1 cellular context compared by ENCODE assay signal in the genomic region with DNA sequence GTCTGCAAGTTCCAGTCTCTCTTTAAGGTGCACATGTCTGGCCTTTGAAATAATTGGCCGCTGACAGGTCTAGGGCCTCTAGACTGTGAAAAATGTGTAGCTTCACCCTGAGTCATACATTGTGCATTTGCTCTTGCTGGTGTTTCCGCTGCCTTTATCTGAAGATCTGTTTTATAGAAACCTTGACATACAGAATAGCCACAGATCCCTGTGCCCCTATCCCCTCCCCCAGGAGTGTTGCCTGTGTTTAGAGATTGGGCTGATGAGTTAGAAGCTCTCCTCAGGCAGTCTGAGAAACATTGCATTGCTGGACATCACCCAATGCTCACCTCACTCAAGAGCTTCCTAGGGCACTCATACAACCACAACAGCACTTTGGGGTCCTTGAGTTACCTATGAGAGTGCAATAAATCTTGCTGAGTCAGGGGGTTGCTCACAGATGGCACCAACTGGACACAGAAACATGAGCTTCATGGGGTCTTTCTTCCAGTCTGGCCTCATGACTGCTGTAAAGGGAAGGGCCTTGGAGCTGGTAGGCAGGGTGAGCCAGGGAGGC.
TF ChIP-seq lines count a peak whose summit lies in the region.

No MANE protein-coding gene starts in this region.

TF ChIP-seq in K562, 482 proteins besides CTCF, POLR2A, EP300 and RAD21 (continued from another document and continues in another):
- TF ChIP-seq ZFP91 (CRISPR knock-in tag; IDR thresholded peaks at IDR 0.05) (no peak), MCM3 (IDR thresholded peaks at IDR 0.05) (no peak), TAF9B (IDR thresholded peaks at IDR 0.05; ENCODE audit: partially characterized antibody) (peak; percentile 17), KLF16 (IDR thresholded peaks at IDR 0.05) (0 out of 2 replicates have a peak, but pooled peaks have one; percentile 27), NFE2L1 (tag; IDR thresholded peaks at IDR 0.05; ENCODE audit: borderline replicate concordance, low read depth) (no peak), RFX1 (IDR thresholded peaks at IDR 0.05) (no peak), BHLHE40 (IDR thresholded peaks at IDR 0.05; ENCODE audit: low read length) (peak; percentile 30; the same call in 1 of the 2 replicates), FOXJ2 (tag; IDR thresholded peaks at IDR 0.05) (0 out of 2 replicates have a peak, but pooled peaks have one; percentile 42), ZNF766 (CRISPR knock-in tag; conservative IDR thresholded peaks at IDR 0.05) (peak; percentile 61; the same call in 1 of the 2 replicates), ZNF778 (CRISPR knock-in tag; IDR thresholded peaks at IDR 0.05) (no peak), LCOR (CRISPR knock-in tag; IDR thresholded peaks at IDR 0.05) (peak; percentile 36; the same call in 1 of the 2 replicates), CEBPB (tag; IDR thresholded peaks at IDR 0.05) (no peak), NFE2 (IDR thresholded peaks at IDR 0.05; ENCODE audit: low read depth) (peak; percentile 48), MTA2 (IDR thresholded peaks at IDR 0.05; ENCODE audit: low read depth) (peak; percentile 47; the same call in 1 of the 2 replicates), SMAD1 (IDR thresholded peaks at IDR 0.05; ENCODE audit: low read depth, low read length, partially characterized antibody) (peak; percentile 54), ZBTB2 (IDR thresholded peaks at IDR 0.05) (no peak), JUN (IDR thresholded peaks at IDR 0.05; ENCODE audit: borderline replicate concordance, low read depth, low read length) (0 out of 2 replicates have a peak, but pooled peaks have one; percentile 55), JUN (CRISPR knock-in tag; IDR thresholded peaks at IDR 0.05; ENCODE audit: borderline replicate concordance) (no peak), BRD9 (IDR thresholded peaks at IDR 0.05; ENCODE audit: low read depth, partially characterized antibody) (no peak), C11orf30 (IDR thresholded peaks at IDR 0.05; ENCODE audit: low read depth) (peak; percentile 92), FOSL1 (tag; conservative IDR thresholded peaks at IDR 0.05) (peak; percentile 93), ZNF586 (CRISPR knock-in tag; conservative IDR thresholded peaks at IDR 0.05) (no peak), PHF20 (IDR thresholded peaks at IDR 0.05; ENCODE audit: partially characterized antibody) (no peak), CTBP1 (IDR thresholded peaks at IDR 0.05; ENCODE audit: borderline replicate concordance) (peak; percentile 53; the same call in 1 of the 2 replicates), ZBED1 (IDR thresholded peaks at IDR 0.05) (no peak), GABPA (tag; conservative IDR thresholded peaks at IDR 0.05; ENCODE audit: low read depth) (peak; percentile 61), STAT5A (IDR thresholded peaks at IDR 0.05; ENCODE audit: borderline replicate concordance, low read length) (peak; percentile 45; the same call in 1 of the 2 replicates), ZBTB43 (CRISPR knock-in tag; IDR thresholded peaks at IDR 0.05) (no peak), TAL1 (IDR thresholded peaks at IDR 0.05) (peak; percentile 59), CEBPG (CRISPR knock-in tag; IDR thresholded peaks at IDR 0.05) (peak; percentile 61; the same call in 1 of the 2 replicates), CEBPG (tag; conservative IDR thresholded peaks at IDR 0.05 in 1 of 2, IDR thresholded peaks at IDR 0.05 in 1 of 2) (0 out of 4 replicates have a peak, but pooled peaks of 1 of the 2 experiments have one; percentile 18), ILF3 (IDR thresholded peaks at IDR 0.05; ENCODE audit: borderline replicate concordance) (no peak), SNAPC5 (CRISPR knock-in tag; IDR thresholded peaks at IDR 0.05) (no peak), POLR2AphosphoS5 (IDR thresholded peaks at IDR 0.05; ENCODE audit: control insufficient read depth, insufficient read depth, low read depth, low read length) (0 out of 2 replicates have a peak, but pooled peaks have one; percentile 36), ZNF121 (CRISPR knock-in tag; conservative IDR thresholded peaks at IDR 0.05) (no peak), CBFA2T3 (IDR thresholded peaks at IDR 0.05) (peak; percentile 81), ARNT (IDR thresholded peaks at IDR 0.05) (peak in 1 of 2 experiments; percentile 30; a peak in 1 of 4 replicates), NR2C2 (CRISPR knock-in tag; IDR thresholded peaks at IDR 0.05) (no peak), NR2C2 (tag; IDR thresholded peaks at IDR 0.05) (peak; percentile 49; the same call in 1 of the 2 replicates), NCOR1 (IDR thresholded peaks at IDR 0.05) (peak; percentile 53), ETV1 (tag; conservative IDR thresholded peaks at IDR 0.05; ENCODE audit: low read depth) (peak; percentile 71)
- TF ChIP-seq, protein P1, sequence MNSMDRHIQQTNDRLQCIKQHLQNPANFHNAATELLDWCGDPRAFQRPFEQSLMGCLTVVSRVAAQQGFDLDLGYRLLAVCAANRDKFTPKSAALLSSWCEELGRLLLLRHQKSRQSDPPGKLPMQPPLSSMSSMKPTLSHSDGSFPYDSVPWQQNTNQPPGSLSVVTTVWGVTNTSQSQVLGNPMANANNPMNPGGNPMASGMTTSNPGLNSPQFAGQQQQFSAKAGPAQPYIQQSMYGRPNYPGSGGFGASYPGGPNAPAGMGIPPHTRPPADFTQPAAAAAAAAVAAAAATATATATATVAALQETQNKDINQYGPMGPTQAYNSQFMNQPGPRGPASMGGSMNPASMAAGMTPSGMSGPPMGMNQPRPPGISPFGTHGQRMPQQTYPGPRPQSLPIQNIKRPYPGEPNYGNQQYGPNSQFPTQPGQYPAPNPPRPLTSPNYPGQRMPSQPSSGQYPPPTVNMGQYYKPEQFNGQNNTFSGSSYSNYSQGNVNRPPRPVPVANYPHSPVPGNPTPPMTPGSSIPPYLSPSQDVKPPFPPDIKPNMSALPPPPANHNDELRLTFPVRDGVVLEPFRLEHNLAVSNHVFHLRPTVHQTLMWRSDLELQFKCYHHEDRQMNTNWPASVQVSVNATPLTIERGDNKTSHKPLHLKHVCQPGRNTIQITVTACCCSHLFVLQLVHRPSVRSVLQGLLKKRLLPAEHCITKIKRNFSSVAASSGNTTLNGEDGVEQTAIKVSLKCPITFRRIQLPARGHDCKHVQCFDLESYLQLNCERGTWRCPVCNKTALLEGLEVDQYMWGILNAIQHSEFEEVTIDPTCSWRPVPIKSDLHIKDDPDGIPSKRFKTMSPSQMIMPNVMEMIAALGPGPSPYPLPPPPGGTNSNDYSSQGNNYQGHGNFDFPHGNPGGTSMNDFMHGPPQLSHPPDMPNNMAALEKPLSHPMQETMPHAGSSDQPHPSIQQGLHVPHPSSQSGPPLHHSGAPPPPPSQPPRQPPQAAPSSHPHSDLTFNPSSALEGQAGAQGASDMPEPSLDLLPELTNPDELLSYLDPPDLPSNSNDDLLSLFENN (IDR thresholded peaks at IDR 0.05; ENCODE audit: low read depth in 2 of 2, low read length in 2 of 2): peak in 1 of 2 experiments; percentile 29; a peak in 1 of 4 replicates
- TF ChIP-seq, protein P2, sequence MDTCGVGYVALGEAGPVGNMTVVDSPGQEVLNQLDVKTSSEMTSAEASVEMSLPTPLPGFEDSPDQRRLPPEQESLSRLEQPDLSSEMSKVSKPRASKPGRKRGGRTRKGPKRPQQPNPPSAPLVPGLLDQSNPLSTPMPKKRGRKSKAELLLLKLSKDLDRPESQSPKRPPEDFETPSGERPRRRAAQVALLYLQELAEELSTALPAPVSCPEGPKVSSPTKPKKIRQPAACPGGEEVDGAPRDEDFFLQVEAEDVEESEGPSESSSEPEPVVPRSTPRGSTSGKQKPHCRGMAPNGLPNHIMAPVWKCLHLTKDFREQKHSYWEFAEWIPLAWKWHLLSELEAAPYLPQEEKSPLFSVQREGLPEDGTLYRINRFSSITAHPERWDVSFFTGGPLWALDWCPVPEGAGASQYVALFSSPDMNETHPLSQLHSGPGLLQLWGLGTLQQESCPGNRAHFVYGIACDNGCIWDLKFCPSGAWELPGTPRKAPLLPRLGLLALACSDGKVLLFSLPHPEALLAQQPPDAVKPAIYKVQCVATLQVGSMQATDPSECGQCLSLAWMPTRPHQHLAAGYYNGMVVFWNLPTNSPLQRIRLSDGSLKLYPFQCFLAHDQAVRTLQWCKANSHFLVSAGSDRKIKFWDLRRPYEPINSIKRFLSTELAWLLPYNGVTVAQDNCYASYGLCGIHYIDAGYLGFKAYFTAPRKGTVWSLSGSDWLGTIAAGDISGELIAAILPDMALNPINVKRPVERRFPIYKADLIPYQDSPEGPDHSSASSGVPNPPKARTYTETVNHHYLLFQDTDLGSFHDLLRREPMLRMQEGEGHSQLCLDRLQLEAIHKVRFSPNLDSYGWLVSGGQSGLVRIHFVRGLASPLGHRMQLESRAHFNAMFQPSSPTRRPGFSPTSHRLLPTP (IDR thresholded peaks at IDR 0.05; ENCODE audit: borderline replicate concordance, extremely low read depth, insufficient read length): no peak
- TF ChIP-seq, protein P3, sequence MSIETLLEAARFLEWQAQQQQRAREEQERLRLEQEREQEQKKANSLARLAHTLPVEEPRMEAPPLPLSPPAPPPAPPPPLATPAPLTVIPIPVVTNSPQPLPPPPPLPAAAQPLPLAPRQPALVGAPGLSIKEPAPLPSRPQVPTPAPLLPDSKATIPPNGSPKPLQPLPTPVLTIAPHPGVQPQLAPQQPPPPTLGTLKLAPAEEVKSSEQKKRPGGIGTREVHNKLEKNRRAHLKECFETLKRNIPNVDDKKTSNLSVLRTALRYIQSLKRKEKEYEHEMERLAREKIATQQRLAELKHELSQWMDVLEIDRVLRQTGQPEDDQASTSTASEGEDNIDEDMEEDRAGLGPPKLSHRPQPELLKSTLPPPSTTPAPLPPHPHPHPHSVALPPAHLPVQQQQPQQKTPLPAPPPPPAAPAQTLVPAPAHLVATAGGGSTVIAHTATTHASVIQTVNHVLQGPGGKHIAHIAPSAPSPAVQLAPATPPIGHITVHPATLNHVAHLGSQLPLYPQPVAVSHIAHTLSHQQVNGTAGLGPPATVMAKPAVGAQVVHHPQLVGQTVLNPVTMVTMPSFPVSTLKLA (conservative IDR thresholded peaks at IDR 0.05): peak; percentile 49 to 67; a peak in 3 of 4 replicates
- TF ChIP-seq, protein P4, sequence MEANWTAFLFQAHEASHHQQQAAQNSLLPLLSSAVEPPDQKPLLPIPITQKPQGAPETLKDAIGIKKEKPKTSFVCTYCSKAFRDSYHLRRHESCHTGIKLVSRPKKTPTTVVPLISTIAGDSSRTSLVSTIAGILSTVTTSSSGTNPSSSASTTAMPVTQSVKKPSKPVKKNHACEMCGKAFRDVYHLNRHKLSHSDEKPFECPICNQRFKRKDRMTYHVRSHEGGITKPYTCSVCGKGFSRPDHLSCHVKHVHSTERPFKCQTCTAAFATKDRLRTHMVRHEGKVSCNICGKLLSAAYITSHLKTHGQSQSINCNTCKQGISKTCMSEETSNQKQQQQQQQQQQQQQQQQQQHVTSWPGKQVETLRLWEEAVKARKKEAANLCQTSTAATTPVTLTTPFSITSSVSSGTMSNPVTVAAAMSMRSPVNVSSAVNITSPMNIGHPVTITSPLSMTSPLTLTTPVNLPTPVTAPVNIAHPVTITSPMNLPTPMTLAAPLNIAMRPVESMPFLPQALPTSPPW (CRISPR knock-in tag; IDR thresholded peaks at IDR 0.05): peak; percentile 59
- TF ChIP-seq, protein P5, sequence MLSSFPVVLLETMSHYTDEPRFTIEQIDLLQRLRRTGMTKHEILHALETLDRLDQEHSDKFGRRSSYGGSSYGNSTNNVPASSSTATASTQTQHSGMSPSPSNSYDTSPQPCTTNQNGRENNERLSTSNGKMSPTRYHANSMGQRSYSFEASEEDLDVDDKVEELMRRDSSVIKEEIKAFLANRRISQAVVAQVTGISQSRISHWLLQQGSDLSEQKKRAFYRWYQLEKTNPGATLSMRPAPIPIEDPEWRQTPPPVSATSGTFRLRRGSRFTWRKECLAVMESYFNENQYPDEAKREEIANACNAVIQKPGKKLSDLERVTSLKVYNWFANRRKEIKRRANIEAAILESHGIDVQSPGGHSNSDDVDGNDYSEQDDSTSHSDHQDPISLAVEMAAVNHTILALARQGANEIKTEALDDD (IDR thresholded peaks at IDR 0.05): peak; percentile 50; the same call in 1 of the 2 replicates
- TF ChIP-seq, protein P6, sequence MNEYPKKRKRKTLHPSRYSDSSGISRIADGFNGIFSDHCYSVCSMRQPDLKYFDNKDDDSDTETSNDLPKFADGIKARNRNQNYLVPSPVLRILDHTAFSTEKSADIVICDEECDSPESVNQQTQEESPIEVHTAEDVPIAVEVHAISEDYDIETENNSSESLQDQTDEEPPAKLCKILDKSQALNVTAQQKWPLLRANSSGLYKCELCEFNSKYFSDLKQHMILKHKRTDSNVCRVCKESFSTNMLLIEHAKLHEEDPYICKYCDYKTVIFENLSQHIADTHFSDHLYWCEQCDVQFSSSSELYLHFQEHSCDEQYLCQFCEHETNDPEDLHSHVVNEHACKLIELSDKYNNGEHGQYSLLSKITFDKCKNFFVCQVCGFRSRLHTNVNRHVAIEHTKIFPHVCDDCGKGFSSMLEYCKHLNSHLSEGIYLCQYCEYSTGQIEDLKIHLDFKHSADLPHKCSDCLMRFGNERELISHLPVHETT (CRISPR knock-in tag; conservative IDR thresholded peaks at IDR 0.05 in 1 of 2, IDR thresholded peaks at IDR 0.05 in 1 of 2): no peak
